In the genomic region with DNA sequence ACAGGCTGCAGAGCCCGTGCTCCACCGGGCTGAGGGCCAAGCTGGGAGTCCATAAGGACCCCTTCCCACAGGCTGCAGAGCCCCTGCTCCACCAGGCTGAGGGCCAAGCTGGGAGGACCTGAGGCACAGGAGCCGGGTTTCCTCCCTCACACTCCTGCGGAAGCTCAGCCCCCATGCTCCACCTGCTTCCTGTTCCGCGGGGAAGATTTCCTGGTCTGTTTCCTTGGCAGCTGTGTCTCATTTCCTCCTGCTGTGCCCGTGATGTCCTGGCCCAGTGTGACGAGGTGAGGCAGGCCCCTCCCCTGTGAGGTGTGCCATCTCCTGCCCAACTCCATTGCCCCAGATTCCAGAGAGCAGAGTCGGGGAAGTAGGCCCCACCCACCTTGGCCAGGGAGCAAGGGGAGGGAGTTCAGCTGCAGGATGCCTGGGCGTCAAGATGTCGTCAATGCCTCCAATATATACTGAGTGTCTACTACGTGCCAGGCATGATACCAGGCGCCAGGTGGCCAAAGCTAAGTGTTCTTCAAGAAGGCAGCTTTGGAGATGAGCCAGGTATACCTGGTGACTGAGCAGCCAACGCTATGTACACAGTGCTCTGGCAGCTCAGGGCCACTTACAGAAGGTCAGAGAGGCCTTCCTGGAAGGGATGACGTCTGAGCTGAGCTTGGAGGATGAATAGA, we compare ENCODE assay signal across 12 cellular contexts. TPM values are rescaled to one million over a fixed set of nuclear protein-coding genes. Genes with fewer than 3 reads are reported as not detected.
DNase-seq lines count a peak whose midpoint lies in the region; ATAC-seq and TF ChIP-seq lines count a peak whose summit lies in the region.
"Had no signal": no experiment of that assay in that cellular context is flagged by ENCODE, and none has a peak within 500 bp of the region (broad histone marks: within the 10 kb centered on the region; RNA-seq: fewer than 3 reads in every experiment).

No MANE protein-coding gene starts in this region.

- H3K36me3 ChIP-seq in SK-N-MC (ENCODE audit: insufficient read depth, low read length) (no peaks in the 10 kb centered on the region), right lobe of liver (no peaks in the 10 kb centered on the region), vagina (no peaks in the 10 kb centered on the region)

- DNase-seq in NCI-H128 (lab: John Stamatoyannopoulos, UW; ENCODE audit: unreplicated experiment): peak; percentile 90
- DNase-seq in SK-N-MC (ENCODE audit: low read depth, low spot score): peak; percentile 47
- peak in 1 of 3 donors; percentile 28 for DNase-seq in right lobe of liver
- no peak for DNase-seq in stimulated activated CD4-positive, alpha-beta T cell treated with anti-CD3 and anti-CD28 coated beads, Interleukin-4, amount 100 ng/mL, for 24 hours
- DNase-seq in NCI-H1930 (lab: John Stamatoyannopoulos, UW): no peak
- no peak for DNase-seq in vagina (ENCODE audit: extremely low spot score in 2 of 2)
- DNase-seq: activated CD8-positive, alpha-beta T cell treated with anti-CD3 and anti-CD28 coated beads, Interleukin-2, amount 10 ng/mL, durations not matched to agents 7 days and 5 days; OCI-M1 had no signal

- peak; percentile 44 to 56 (median 50) for ATAC-seq in right lobe of liver
- ATAC-seq in GM18861 (IDR thresholded peaks at IDR 0.05; ENCODE audit: unreplicated experiment): no peak
- ATAC-seq: activated CD8-positive, alpha-beta T cell treated with anti-CD3 and anti-CD28 coated beads, Interleukin-2, amount 10 ng/mL, durations not matched to agents 7 days and 5 days; GM23338 had no signal

- no peaks in the 10 kb centered on the region for H3K27me3 ChIP-seq in right lobe of liver
- H3K27me3 ChIP-seq in vagina: no peaks in the 10 kb centered on the region

- no peak for TF ChIP-seq POLR2A in right lobe of liver (IDR thresholded peaks at IDR 0.05)
- TF ChIP-seq POLR2A in vagina (IDR thresholded peaks at IDR 0.05): no peak

- H3K4me3 ChIP-seq in SK-N-MC: peak overlapping the region; percentile 65
- H3K4me3 ChIP-seq in right lobe of liver: no peak overlapping the region
- no peak overlapping the region for H3K4me3 ChIP-seq in vagina
- H3K4me3 ChIP-seq: GM23338 had no signal

- no peak overlapping the region for H3K9ac ChIP-seq in SK-N-MC (ENCODE audit: insufficient read length)

- WGBS in right lobe of liver (ENCODE audit: insufficient coverage, low coverage, low lambda C conversion rate, missing lambda C conversion rate): 51% methylated on average over 5 of the region's 15 CpGs

- intact Hi-C loops in right lobe of liver (cut with DNase I) (no loop called here), vagina (cut with DNase I) (no loop called here)

- peak overlapping the region; percentile 78 for H3K27ac ChIP-seq in C4-2B
- peak overlapping the region; percentile 86 for H3K27ac ChIP-seq in SK-N-MC
- H3K27ac ChIP-seq in right lobe of liver: no peak overlapping the region
- H3K27ac ChIP-seq in vagina: no peak overlapping the region
- H3K27ac ChIP-seq: HL-60 had no signal

- H3K9me3 ChIP-seq in SK-N-MC (ENCODE audit: low read depth, low read length) (no peaks in the 10 kb centered on the region), right lobe of liver (no peaks in the 10 kb centered on the region), vagina (no peaks in the 10 kb centered on the region)

- H3K4me1 ChIP-seq in right lobe of liver (peaks cover 0 to 4% (median 0%) of the 10 kb centered on the region in 4 donors), vagina (peaks cover 51% of the 10 kb centered on the region)

- TF ChIP-seq CTCF in C4-2B (conservative IDR thresholded peaks at IDR 0.05) (no peak), right lobe of liver (IDR thresholded peaks at IDR 0.05) (no peak), vagina (IDR thresholded peaks at IDR 0.05) (no peak)

RNA-seq across cellular contexts. Expression of a gene that starts 58.8 kb away (rescaled TPM):
- 1 to 10 TPM; 2.1 to 7.4 (median 3.7) TPM for total RNA-seq in right lobe of liver
- 45.9 TPM for total RNA-seq in vagina

Comparison
In these comparisons a context has a peak if more than half of its experiments do, and no peak if none do; other contexts are left out.
1. H3K27ac ChIP-seq: peak in C4-2B (single experiment) and SK-N-MC (single experiment); none in right lobe of liver (0 of 3) and vagina (single experiment).
2. DNase-seq: peak in NCI-H128 (single experiment) and SK-N-MC (single experiment); none in stimulated activated CD4-positive, alpha-beta T cell treated with anti-CD3 and anti-CD28 coated beads, Interleukin-4, amount 100 ng/mL, for 24 hours (single experiment), NCI-H1930 (0 of 2) and vagina (0 of 2).